11 cellular contexts compared by ENCODE assay signal in genomic region chr2:8457092-8457481, GRCh38.
DNase-seq lines count a peak whose midpoint lies in the region; ATAC-seq, FAIRE-seq and TF ChIP-seq lines count a peak whose summit lies in the region.
"Had no signal": no experiment of that assay in that cellular context is flagged by ENCODE, and none has a peak within 500 bp of the region (broad histone marks: within the 10 kb centered on the region; RNA-seq: fewer than 3 reads in every experiment).

No MANE protein-coding gene starts in this region.

- H3K9me3 ChIP-seq in colonic mucosa: no peaks in the 10 kb centered on the region
- H3K9me3 ChIP-seq in small intestine (ENCODE audit: control insufficient read depth, low read depth): no peaks in the 10 kb centered on the region
- no peaks in the 10 kb centered on the region for H3K9me3 ChIP-seq in MG63
- H3K9me3 ChIP-seq in WERI-Rb-1 (ENCODE audit: severe bottlenecking): no peaks in the 10 kb centered on the region
- H3K9me3 ChIP-seq: gastroesophageal sphincter had no signal

- H3K27me3 ChIP-seq in colonic mucosa: no peaks in the 10 kb centered on the region
- no peaks in the 10 kb centered on the region for H3K27me3 ChIP-seq in small intestine (ENCODE audit: control insufficient read depth in 2 of 2, insufficient read depth in 2 of 2, low read length in 2 of 2)
- H3K27me3 ChIP-seq in MG63: no peaks in the 10 kb centered on the region
- H3K27me3 ChIP-seq in WERI-Rb-1 (ENCODE audit: insufficient read depth, low read depth, severe bottlenecking): no peaks in the 10 kb centered on the region

- DNase-seq in activated CD4-positive, CD25-positive, alpha-beta regulatory T cell (lab: John Stamatoyannopoulos, UW): no peak
- peak; percentile 89 for DNase-seq in NCI-H748 (lab: John Stamatoyannopoulos, UW; ENCODE audit: unreplicated experiment)
- DNase-seq in colonic mucosa: peak; percentile 80
- peak; percentile 82 for DNase-seq in small intestine
- no peak for DNase-seq in MG63
- DNase-seq in WERI-Rb-1: no peak
- DNase-seq: amygdala, posterior cingulate gyrus had no signal

- H3K36me3 ChIP-seq in colonic mucosa (no peaks in the 10 kb centered on the region), small intestine (ENCODE audit: control insufficient read depth in 2 of 2, insufficient read depth in 2 of 2, low read length in 2 of 2) (no peaks in the 10 kb centered on the region), MG63 (no peaks in the 10 kb centered on the region), WERI-Rb-1 (no peaks in the 10 kb centered on the region)
- H3K36me3 ChIP-seq: gastroesophageal sphincter had no signal

- intact Hi-C loops in colonic mucosa (cut with DNase I): loop anchor here (10.0 kb wide), 1 partner anchor 228 kb away; the partner anchor contains the start of gene ID2

- H3K9ac ChIP-seq in colonic mucosa (ENCODE audit: low read depth in 2 of 2, low read length in 2 of 2): peak overlapping the region; percentile 26 to 60

- TF ChIP-seq CTCF in colonic mucosa (IDR thresholded peaks at IDR 0.05) (no peak), WERI-Rb-1 (IDR thresholded peaks at IDR 0.05; ENCODE audit: low read depth, low read length) (no peak)

- peak; percentile 39 to 44 for ATAC-seq in activated CD4-positive, CD25-positive, alpha-beta regulatory T cell treated with anti-CD3 and anti-CD28 coated beads, Interleukin-2, amount 50 U/mL, for 24 hours
- no peak for ATAC-seq in HG03108 (IDR thresholded peaks at IDR 0.05; ENCODE audit: unreplicated experiment)
- ATAC-seq: gastroesophageal sphincter had no signal

- peaks cover 5% of the 10 kb centered on the region for H3K4me1 ChIP-seq in colonic mucosa
- H3K4me1 ChIP-seq in small intestine (ENCODE audit: control insufficient read depth in 2 of 2, insufficient read depth in 1 of 2, low read depth in 1 of 2, low read length in 1 of 2): peaks cover 0 to 5% of the 10 kb centered on the region in 2 donors

- peak overlapping the region; percentile 78 for H3K27ac ChIP-seq in colonic mucosa
- H3K27ac ChIP-seq in small intestine (ENCODE audit: low read depth in 1 of 2, low read length in 1 of 2): peak overlapping the region; percentile 45 to 79
- no peak overlapping the region for H3K27ac ChIP-seq in WERI-Rb-1
- H3K27ac ChIP-seq: gastroesophageal sphincter had no signal

- WGBS in small intestine, 3 donors: 8 to 24% (median 10%) methylated on average over 35 to 41 of the region's 41 CpGs

- peak overlapping the region; percentile 18 for H3K4me3 ChIP-seq in colonic mucosa
- H3K4me3 ChIP-seq in small intestine (ENCODE audit: low read depth in 1 of 2, low read length in 2 of 2): peak overlapping the region in 1 of 2 donors; percentile 47
- no peak overlapping the region for H3K4me3 ChIP-seq in MG63
- no peak overlapping the region for H3K4me3 ChIP-seq in WERI-Rb-1 (ENCODE audit: low read depth, low read length)

- no peak for FAIRE-seq in small intestine (lab: Jason Lieb, UNC)

Comparison
In these comparisons a context has a peak if more than half of its experiments do, and no peak if none do; other contexts are left out.
1. DNase-seq: peak in NCI-H748 (single experiment), colonic mucosa (single experiment) and small intestine (single experiment); none in activated CD4-positive, CD25-positive, alpha-beta regulatory T cell (0 of 4), MG63 (single experiment) and WERI-Rb-1 (single experiment).